In genomic region chr17:43983515-43984411, GRCh38 we compare ENCODE assay signal across 9 cellular contexts. TPM values are rescaled to one million over a fixed set of nuclear protein-coding genes. Genes with fewer than 3 reads are reported as not detected.
DNase-seq lines count a peak whose midpoint lies in the region; ATAC-seq and TF ChIP-seq lines count a peak whose summit lies in the region.
"Had no signal": no experiment of that assay in that cellular context is flagged by ENCODE, and none has a peak within 500 bp of the region (broad histone marks: within the 10 kb centered on the region; RNA-seq: fewer than 3 reads in every experiment).

No MANE protein-coding gene starts in this region.

- H3K18ac ChIP-seq in neuronal stem cell (ENCODE audit: low read length): peak overlapping the region; percentile 89

- no peak overlapping the region for H3K27ac ChIP-seq in neuronal stem cell (replicated peaks; ENCODE audit: low read length)

- no peaks in the 10 kb centered on the region for H3K9me3 ChIP-seq in neuronal stem cell (replicated peaks in 1 of 2; ENCODE audit: control insufficient read depth in 2 of 2, insufficient read depth in 1 of 2, low read depth in 1 of 2, low read length in 2 of 2)

- H3K23ac ChIP-seq in neuronal stem cell (ENCODE audit: low read depth, low read length, poor library complexity): peak overlapping the region; percentile 62

- H3K4me3 Mint-ChIP-seq in Calu3 (ENCODE audit: low read depth, unreplicated experiment): peak overlapping the region; percentile 46

- H3K4me3 ChIP-seq in neuronal stem cell (ENCODE audit: low read length in 2 of 2): peak overlapping the region; percentile 37 to 80

- no peak overlapping the region for H2BK12ac ChIP-seq in neuronal stem cell (ENCODE audit: low read length)

- no peak for ATAC-seq in GM21825 (IDR thresholded peaks at IDR 0.05; ENCODE audit: unreplicated experiment)
- no peak for ATAC-seq in HG03097 (IDR thresholded peaks at IDR 0.05; ENCODE audit: low FRiP score, unreplicated experiment)

- H3K79me1 ChIP-seq in neuronal stem cell (ENCODE audit: low read depth, low read length): no peaks in the 10 kb centered on the region

- no peak overlapping the region for H3K14ac ChIP-seq in neuronal stem cell (ENCODE audit: low read length)

- BruUV-seq in Calu3 (replicated peaks; lab: Mats Ljungman, UMichigan): no TSS peak

- peak overlapping the region; percentile 95 for H3K4me2 ChIP-seq in neuronal stem cell (ENCODE audit: insufficient read depth, low read length, poor library complexity, severe bottlenecking)

- H2AK5ac ChIP-seq in neuronal stem cell (ENCODE audit: low read depth, low read length): peak overlapping the region; percentile 73

- no peak overlapping the region for H2BK120ac ChIP-seq in neuronal stem cell (ENCODE audit: low read depth, low read length)

- peaks cover 4 to 5% of the 10 kb centered on the region in 2 donors for H3K4me1 ChIP-seq in neuronal stem cell (ENCODE audit: control insufficient read depth in 2 of 2, insufficient read depth in 1 of 2, low read depth in 1 of 2, low read length in 2 of 2)

- peak overlapping the region; percentile 55 for H3K9ac ChIP-seq in neuronal stem cell (ENCODE audit: low read depth, low read length, poor library complexity)

- CTCF ChIA-PET in Calu3 (lab: Charles Lee): interaction anchor here (0.6 to 1.6 kb wide), 5 partner anchors 10 to 58 kb away, joined by 3 to 6 read pairs (median 4); no protein-coding TSS in a partner anchor

- peaks cover 100% of the 10 kb centered on the region for H3K27me3 Mint-ChIP-seq in Calu3 (ENCODE audit: unreplicated experiment)

- intact Hi-C loops in Calu3 (cut with micrococcal nuclease; ENCODE audit: unreplicated experiment): no loop called here

- H3K27ac Mint-ChIP-seq in Calu3 (ENCODE audit: unreplicated experiment): no peak overlapping the region

- no peak overlapping the region for H4K91ac ChIP-seq in neuronal stem cell (ENCODE audit: low read depth, low read length, poor library complexity)

- WGBS in neuronal stem cell (ENCODE audit: extremely low coverage in 2 of 2, insufficient read length in 2 of 2, insufficient replicate concordance in 1 of 2), 2 donors: no CpG with 5 or more reads among the region's 78 CpGs

- TF ChIP-seq POLR2A in erythroblast (IDR thresholded peaks at IDR 0.05; ENCODE audit: low read length): no peak

- H3K4ac ChIP-seq in neuronal stem cell (ENCODE audit: low read length): no peak overlapping the region

- no peak overlapping the region for H4K8ac ChIP-seq in neuronal stem cell (ENCODE audit: low read depth, low read length)

- H2BK15ac ChIP-seq in neuronal stem cell (ENCODE audit: low read length): peak overlapping the region; percentile 28

- H3K9me3 Mint-ChIP-seq in Calu3 (ENCODE audit: low read depth, unreplicated experiment): no peaks in the 10 kb centered on the region

- DNase-seq in Calu3 (peak; percentile 42), NCI-H1694 (lab: John Stamatoyannopoulos, UW) (peak; percentile 64), erythroblast (lab: John Stamatoyannopoulos, UW) (peak; percentile 53 to 60), neuronal stem cell (ENCODE audit: low spot score) (no peak), cerebellar nuclear complex (lab: John Stamatoyannopoulos, UW) (no peak)
- no peak for DNase-seq in central memory CD4-positive, alpha-beta T cell

- H3K4me1 Mint-ChIP-seq in Calu3 (ENCODE audit: low read depth, unreplicated experiment): no peaks in the 10 kb centered on the region

- peak; percentile 59 for TF ChIP-seq CTCF in Calu3 (IDR thresholded peaks at IDR 0.05; ENCODE audit: unreplicated experiment)

- H3K27me3 ChIP-seq in neuronal stem cell (ENCODE audit: control insufficient read depth in 3 of 3, insufficient read depth in 3 of 3, low read depth in 1 of 3, low read length in 3 of 3): peaks cover 2 to 76% (median 18%) of the 10 kb centered on the region in 3 experiments

- no peaks in the 10 kb centered on the region for H3K36me3 ChIP-seq in neuronal stem cell (replicated peaks in 1 of 2; ENCODE audit: control insufficient read depth in 2 of 2, insufficient read depth in 2 of 2, low read length in 2 of 2)

- H3K36me3 Mint-ChIP-seq in Calu3 (ENCODE audit: insufficient read depth, unreplicated experiment): no peaks in the 10 kb centered on the region

- H2BK5ac ChIP-seq in neuronal stem cell (ENCODE audit: low read length): peak overlapping the region; percentile 30

- H2AFZ ChIP-seq in neuronal stem cell (ENCODE audit: low read length): peak overlapping the region; percentile 93

RNA-seq across cellular contexts. Expression of gene NAGS, which starts 20.7 kb away (rescaled TPM):
- 1.3 and 1.6 TPM in 2 replicates for total RNA-seq in Calu3 (2022)
- polyA plus RNA-seq in neuronal stem cell (2013, experiment 1 of 2): 1.6 TPM
- polyA plus RNA-seq in neuronal stem cell (2013, experiment 2 of 2): 1.4 TPM

RNA-seq across cellular contexts. Expression of gene PYY, which starts 30.0 kb away (rescaled TPM):
- not detected in 2 replicates for total RNA-seq in Calu3 (2022)
- polyA plus RNA-seq in neuronal stem cell (2013, experiment 1 of 2): 0.70 TPM
- 0.65 TPM for polyA plus RNA-seq in neuronal stem cell (2013, experiment 2 of 2)
- total RNA-seq: frontal cortex had no signal

RNA-seq across cellular contexts. Expression of gene TMEM101, which starts 31.0 kb away (rescaled TPM):
- total RNA-seq in Calu3 (2022): 41.8 and 43.8 TPM in 2 replicates
- polyA plus RNA-seq in neuronal stem cell (2013, experiment 1 of 2): 24.5 TPM
- polyA plus RNA-seq in neuronal stem cell (2013, experiment 2 of 2): 24.9 TPM

RNA-seq across cellular contexts. Expression of gene PPY, which starts 41.5 kb away (rescaled TPM):
- not detected in 2 replicates for total RNA-seq in Calu3 (2022)
- polyA plus RNA-seq in neuronal stem cell (2013, experiment 1 of 2): not detected
- not detected for polyA plus RNA-seq in neuronal stem cell (2013, experiment 2 of 2)
- total RNA-seq: frontal cortex had no signal

Comparison
In these comparisons a context has a peak if more than half of its experiments do, and no peak if none do; other contexts are left out.
1. DNase-seq: peak in Calu3 (single experiment), NCI-H1694 (single experiment) and erythroblast (2 of 2); none in neuronal stem cell (single experiment), cerebellar nuclear complex (0 of 2) and central memory CD4-positive, alpha-beta T cell (single experiment).